Comparison of ENCODE assay signal across 2 cellular contexts in genomic region chr11:111285205-111286079, GRCh38.
TF ChIP-seq lines count a peak whose summit lies in the region.

No MANE protein-coding gene starts in this region.

TF ChIP-seq in IMR-90, 13 proteins besides CTCF, POLR2A, EP300 and RAD21:
- no peak for TF ChIP-seq BHLHE40 (IDR thresholded peaks at IDR 0.05; ENCODE audit: low read depth, low read length)
- TF ChIP-seq FOS (IDR thresholded peaks at IDR 0.05; ENCODE audit: low read depth, low read length) = no peak
- TF ChIP-seq RFX5 (IDR thresholded peaks at IDR 0.05; ENCODE audit: low read depth, low read length) = no peak
- no peak for TF ChIP-seq RCOR1 (IDR thresholded peaks at IDR 0.05; ENCODE audit: insufficient replicate concordance, low read length)
- TF ChIP-seq SMC3 (IDR thresholded peaks at IDR 0.05; ENCODE audit: low read depth, low read length) = no peak
- TF ChIP-seq ELK1 (IDR thresholded peaks at IDR 0.05; ENCODE audit: borderline replicate concordance, low read depth, low read length) = no peak
- TF ChIP-seq USF2 (IDR thresholded peaks at IDR 0.05; ENCODE audit: low read depth, low read length) = no peak
- no peak for TF ChIP-seq MXI1 (IDR thresholded peaks at IDR 0.05; ENCODE audit: borderline replicate concordance, low read depth, low read length)
- no peak for TF ChIP-seq CEBPB (IDR thresholded peaks at IDR 0.05; ENCODE audit: low read depth, low read length)
- no peak for TF ChIP-seq MAZ (IDR thresholded peaks at IDR 0.05; ENCODE audit: borderline replicate concordance, low read depth, low read length)

TF ChIP-seq in GM12891, 5 proteins besides CTCF, POLR2A, EP300 and RAD21:
- no peak for TF ChIP-seq PAX5 (IDR thresholded peaks at IDR 0.05; ENCODE audit: insufficient read depth, low read length, severe bottlenecking)
- no peak for TF ChIP-seq SPI1 (IDR thresholded peaks at IDR 0.05; ENCODE audit: low read depth, low read length)
- no peak for TF ChIP-seq TAF1 (IDR thresholded peaks at IDR 0.05; ENCODE audit: low read depth, low read length)
- no peak for TF ChIP-seq POLR2AphosphoS5 (IDR thresholded peaks at IDR 0.05; ENCODE audit: low read depth, low read length)
- no peak for TF ChIP-seq POU2F2 (IDR thresholded peaks at IDR 0.05; ENCODE audit: low read depth, low read length)
